In genomic region chr1:168178638-168179410, GRCh38 we compare ENCODE assay signal across 8 cellular contexts. TPM values are rescaled to one million over a fixed set of nuclear protein-coding genes. Genes with fewer than 3 reads are reported as not detected.
A peak's percentile ranks its signal among the peaks of the same experiment; 100 is the strongest.
DNase-seq lines count a peak whose midpoint lies in the region; ATAC-seq, FAIRE-seq and TF ChIP-seq lines count a peak whose summit lies in the region.

Gene TIPRL (plus strand): TSS chr1:168178962. CDS start chr1:168179078, 116 bp downstream.

- TF ChIP-seq CTCF in heart right ventricle (IDR thresholded peaks at IDR 0.05): peak; percentile 39 to 89 (median 73)
- TF ChIP-seq CTCF in upper lobe of right lung (IDR thresholded peaks at IDR 0.05): peak; percentile 60

- intact Hi-C loops in heart right ventricle (cut with DNase I): loop anchor here in 1 of 10 donors (2.0 kb wide), 1 partner anchor 46 kb away; no protein-coding TSS in a partner anchor
- intact Hi-C loops in posterior cingulate gyrus (cut with DNase I): loop anchor here (5.0 kb wide), 1 partner anchor 48 kb away; the partner anchor contains the start of gene SFT2D2
- intact Hi-C loops in upper lobe of right lung (cut with DNase I): no loop called here

- H3K36me3 ChIP-seq in heart right ventricle (peaks cover 0 to 1% (median 0%) of the 10 kb centered on the region in 9 donors), upper lobe of right lung (no peaks in the 10 kb centered on the region)

- H3K4me3 ChIP-seq in heart right ventricle (peak within 1 kb of the TSS; percentile 70 to 98 (median 74)), upper lobe of right lung (peak within 1 kb of the TSS; percentile 75)

- H3K27ac ChIP-seq in heart right ventricle (peak within 1 kb of the TSS; percentile 67 to 98 (median 94)), upper lobe of right lung (peak within 1 kb of the TSS; percentile 84)

- peaks cover 0 to 4% (median 0%) of the 10 kb centered on the region in 7 donors for H3K27me3 ChIP-seq in heart right ventricle
- no peaks in the 10 kb centered on the region for H3K27me3 ChIP-seq in upper lobe of right lung

- ATAC-seq in HG02840 (IDR thresholded peaks at IDR 0.05; ENCODE audit: low FRiP score, unreplicated experiment): peak; percentile 87
- ATAC-seq in heart right ventricle: peak; percentile 94 to 99 (median 98)
- ATAC-seq in upper lobe of right lung: peak; percentile 99

- H3K9me3 ChIP-seq in heart right ventricle (no peaks in the 10 kb centered on the region), upper lobe of right lung (no peaks in the 10 kb centered on the region)

- peaks cover 0 to 16% (median 14%) of the 10 kb centered on the region in 9 donors for H3K4me1 ChIP-seq in heart right ventricle
- H3K4me1 ChIP-seq in upper lobe of right lung: peaks cover 9% of the 10 kb centered on the region

- peak; percentile 77 for TF ChIP-seq POLR2A in GM12891 (IDR thresholded peaks at IDR 0.05; ENCODE audit: low read depth, low read length)

- DNase-seq in GM12891 (ENCODE audit: insufficient read length, low spot score) (peak; percentile 72), NCI-H1436 (lab: John Stamatoyannopoulos, UW) (peak; percentile 94), T follicular helper cell (ENCODE audit: low read depth) (peak; percentile 89), amniotic epithelial cell (ENCODE audit: low read depth) (peak; percentile 99), heart right ventricle (peak; percentile 95 to 96), posterior cingulate gyrus (peak; percentile 91 to 99 (median 96)), upper lobe of right lung (peak; percentile 97)

- peak; percentile 92 for FAIRE-seq in GM12891 (lab: Jason Lieb, UNC)

- WGBS in heart right ventricle, 2 donors: 0% methylated on average over 55 to 56 of the region's 56 CpGs

TF ChIP-seq in GM12891, 5 proteins besides CTCF, POLR2A, EP300 and RAD21:
- TF ChIP-seq SPI1 (IDR thresholded peaks at IDR 0.05; ENCODE audit: low read depth, low read length): 0 out of 2 replicates have a peak, but pooled peaks have one; percentile 11
- peak; percentile 38 for TF ChIP-seq TAF1 (IDR thresholded peaks at IDR 0.05; ENCODE audit: low read depth, low read length)
- no peak; the same call in none of the 2 replicates for TF ChIP-seq POLR2AphosphoS5 (IDR thresholded peaks at IDR 0.05; ENCODE audit: low read depth, low read length)
- peak; percentile 36 for TF ChIP-seq PAX5 (IDR thresholded peaks at IDR 0.05; ENCODE audit: insufficient read depth, low read length, severe bottlenecking)

RNA-seq across cellular contexts. Expression of gene TIPRL, which starts in this region (rescaled TPM):
- 25.1 TPM for polyA plus RNA-seq in GM12891 (2012; ENCODE audit: low read depth, missing spikeins)
- total RNA-seq in heart right ventricle (10 to 100 TPM; 25.0 to 37.5 (median 31.3) TPM), upper lobe of right lung (26.9 TPM)
- polyA plus RNA-seq in heart right ventricle: 10 to 100 TPM in 1 of 2 donors, 1 to 10 TPM in 1; 9.6 to 21.6 TPM

Comparison
In these comparisons a context has a peak if more than half of its experiments do, and no peak if none do; other contexts are left out.
1. Peak in every context shown above with its lines: DNase-seq, ATAC-seq, H3K4me3 ChIP-seq and H3K27ac ChIP-seq.